30 cellular contexts compared by ENCODE assay signal in genomic region chr18:42689310-42689709, GRCh38.
"Had no signal": no experiment of that assay in that cellular context is flagged by ENCODE, and none has a peak within 500 bp of the region (broad histone marks: within the 10 kb centered on the region; RNA-seq: fewer than 3 reads in every experiment).

No MANE protein-coding gene starts in this region.

- H3K27ac ChIP-seq: adrenal gland, ascending aorta, body of pancreas, brain microvascular endothelial cell, breast epithelium, cardiac muscle cell had no signal

- DNase-seq: activated effector memory CD4-positive, alpha-beta T cell treated with anti-CD3 and anti-CD28 coated beads, Interleukin-2, amount 50 U/mL, for 16 hours; activated effector memory CD4-positive, alpha-beta T cell treated with Interleukin-2 at 50 U/mL for 16 hours; activated gamma-delta T cell; activated gamma-delta T cell treated with Interleukin-2 at 50 U/mL for 16 hours; activated naive CD4-positive, alpha-beta T cell; activated naive CD4-positive, alpha-beta T cell treated with anti-CD3 and anti-CD28 coated beads for 36 hours; activated naive CD4-positive, alpha-beta T cell treated with anti-CD3 and anti-CD28 coated beads, Interleukin-2, amount 10 ng/mL, durations not matched to agents 7 days and 5 days; activated naive CD4-positive, alpha-beta T cell treated with anti-CD3 and anti-CD28 coated beads, Interleukin-2, amount 50 U/mL, for 16 hours; activated naive CD4-positive, alpha-beta T cell treated with Interleukin-2 at 50 U/mL for 16 hours; activated naive CD8-positive, alpha-beta T cell treated with anti-CD3 and anti-CD28 coated beads for 36 hours; activated naive CD8-positive, alpha-beta T cell treated with anti-CD3 and anti-CD28 coated beads, Interleukin-2, amount 10 ng/mL, durations not matched to agents 7 days and 5 days; activated naive CD8-positive, alpha-beta T cell treated with anti-CD3 and anti-CD28 coated beads, Interleukin-2, amount 50 U/mL, for 24 hours; activated T-cell treated with anti-CD3 and anti-CD28 coated beads, Interleukin-2, amount 50 U/mL, for 1 hour; activated T-cell treated with anti-CD3 and anti-CD28 coated beads, Interleukin-2, amount 50 U/mL, for 24 hours; activated T-cell treated with anti-CD3 and anti-CD28 coated beads, Interleukin-2, amount 50 U/mL, for 4 hours; activated T-cell treated with anti-CD3 and anti-CD28 coated beads, Interleukin-2, amount 50 U/mL, for 48 hours; activated T-cell treated with anti-CD3 and anti-CD28 coated beads, Interleukin-2, amount 50 U/mL, for 72 hours; adrenal gland; amniotic stem cell; amygdala; anterior cingulate cortex; aorta; body of pancreas; brain microvascular endothelial cell; caudate nucleus; central memory CD4-positive, alpha-beta T cell; cerebellar nuclear complex had no signal

- H3K36me3 ChIP-seq: adrenal gland, ascending aorta, brain microvascular endothelial cell, breast epithelium, cardiac muscle cell had no signal

- H3K4me3 ChIP-seq: adrenal gland, ascending aorta, body of pancreas, breast epithelium, cardiac muscle cell had no signal

- H3K9me3 ChIP-seq: adrenal gland had no signal

- H3K27me3 ChIP-seq: adrenal gland, ascending aorta, body of pancreas, brain microvascular endothelial cell, breast epithelium, cardiac muscle cell had no signal

- H3K4me1 ChIP-seq: adrenal gland, ascending aorta, body of pancreas, breast epithelium had no signal
